ENCODE assay signal across 30 cellular contexts in the genomic region with DNA sequence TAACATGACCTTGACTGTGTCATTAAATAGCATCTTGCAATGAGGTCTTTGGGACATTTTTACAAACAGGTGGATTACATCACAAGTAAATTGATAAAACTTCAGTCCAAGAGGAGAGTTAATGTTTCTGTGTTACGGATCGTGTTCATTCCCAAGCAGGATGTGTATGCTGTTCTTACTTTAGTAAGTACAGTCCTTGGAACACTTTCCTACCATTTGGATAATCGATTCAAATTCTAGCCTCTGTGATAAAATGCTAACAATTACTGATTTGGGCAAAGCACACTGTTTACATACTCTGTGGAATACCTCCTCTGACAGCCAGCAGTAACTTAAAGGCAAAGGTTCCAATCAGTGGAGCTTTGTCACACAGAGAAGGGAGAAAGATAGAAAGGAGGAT.
"Had no signal": no experiment of that assay in that cellular context is flagged by ENCODE, and none has a peak within 500 bp of the region (broad histone marks: within the 10 kb centered on the region; RNA-seq: fewer than 3 reads in every experiment).

No MANE protein-coding gene starts in this region.

- H3K4me1 Mint-ChIP-seq: activated B cell treated with CpG ODN at 0.5 μM for 24 hours; activated T-helper 17 cell treated with anti-CD3 and anti-CD28 coated beads, Interleukin-2, amount 50 U/mL, for 72 hours; central memory CD8-positive, alpha-beta T cell; T-helper 17 cell had no signal

- H3K27ac Mint-ChIP-seq: activated B cell treated with CpG ODN at 0.5 μM for 24 hours; activated CD8-positive, alpha-beta T cell treated with anti-CD3 and anti-CD28 coated beads for 36 hours; activated naive CD8-positive, alpha-beta T cell; activated T-helper 17 cell treated with anti-CD3 and anti-CD28 coated beads, Interleukin-2, amount 50 U/mL, for 72 hours; dendritic cell treated with granulocyte-macrophage colony-stimulating factor and Interleukin-4, amounts not matched to agents 40 ng/mL and 50 ng/mL, for 4 days; endodermal cell; T-helper 17 cell; T-helper 2 cell treated with Interferon-gamma antibody and Interleukin-4, amounts not matched to agents 5 μg/mL and 100 μg/mL, for 36 hours had no signal

- H3K36me3 Mint-ChIP-seq: activated naive CD8-positive, alpha-beta T cell had no signal

- H3K4me3 Mint-ChIP-seq: activated B cell treated with CpG ODN at 0.5 μM for 24 hours; activated CD8-positive, alpha-beta T cell treated with anti-CD3 and anti-CD28 coated beads for 36 hours; activated naive CD8-positive, alpha-beta T cell; activated T-cell treated with anti-CD3 and anti-CD28 coated beads, Interleukin-2, amount 50 U/mL, for 4 hours; activated T-helper 17 cell treated with anti-CD3 and anti-CD28 coated beads, Interleukin-2, amount 50 U/mL, for 72 hours; central memory CD8-positive, alpha-beta T cell; dendritic cell treated with granulocyte-macrophage colony-stimulating factor and Interleukin-4, amounts not matched to agents 40 ng/mL and 50 ng/mL, for 4 days; endodermal cell; T-helper 17 cell; T-helper 2 cell treated with Interferon-gamma antibody and Interleukin-4, amounts not matched to agents 5 μg/mL and 100 μg/mL, for 36 hours had no signal

- H3K27ac ChIP-seq: breast epithelium, coronary artery, dorsolateral prefrontal cortex, WERI-Rb-1 had no signal

- H3K4me1 ChIP-seq: breast epithelium had no signal

- H3K9me3 ChIP-seq: breast epithelium had no signal

- ATAC-seq: activated CD4-positive, CD25-positive, alpha-beta regulatory T cell treated with anti-CD3 and anti-CD28 coated beads, Interleukin-2, amount 50 U/mL, for 24 hours; activated CD8-positive, alpha-beta T cell treated with anti-CD3 and anti-CD28 coated beads for 36 hours; activated T-cell treated with anti-CD3 and anti-CD28 coated beads, Interleukin-2, amount 50 U/mL, for 4 hours; activated T-helper 17 cell treated with anti-CD3 and anti-CD28 coated beads, Interleukin-2, amount 50 U/mL, for 72 hours; esophagus mucosa; T-helper 17 cell had no signal

- H3K4me3 ChIP-seq: breast epithelium, coronary artery, dorsolateral prefrontal cortex had no signal

- H3K9me3 Mint-ChIP-seq: activated B cell treated with CpG ODN at 0.5 μM for 24 hours; activated CD8-positive, alpha-beta T cell treated with anti-CD3 and anti-CD28 coated beads for 36 hours; activated T-cell treated with anti-CD3 and anti-CD28 coated beads, Interleukin-2, amount 50 U/mL, for 4 hours; activated T-helper 17 cell treated with anti-CD3 and anti-CD28 coated beads, Interleukin-2, amount 50 U/mL, for 72 hours; endodermal cell; T-helper 2 cell treated with Interferon-gamma antibody and Interleukin-4, amounts not matched to agents 5 μg/mL and 100 μg/mL, for 36 hours had no signal

- H3K36me3 ChIP-seq: breast epithelium, WERI-Rb-1 had no signal

- H3K27me3 ChIP-seq: dorsolateral prefrontal cortex had no signal

- DNase-seq: activated B cell treated with CpG ODN at 0.5 μM for 24 hours; activated CD4-positive, alpha-beta T cell treated with anti-CD3 and anti-CD28 coated beads for 48 hours; activated CD4-positive, alpha-beta T cell treated with anti-CD3 and anti-CD28 coated beads, Interleukin-2, amount 50 U/mL, for 1 hour; activated CD4-positive, alpha-beta T cell treated with anti-CD3 and anti-CD28 coated beads, Interleukin-2, amount 50 U/mL, for 48 hours; activated CD8-positive, alpha-beta memory T cell treated with anti-CD3 and anti-CD28 coated beads for 24 hours; activated CD8-positive, alpha-beta T cell treated with anti-CD3 and anti-CD28 coated beads for 36 hours; activated effector memory CD4-positive, alpha-beta T cell treated with Interleukin-2 at 50 U/mL for 16 hours; activated gamma-delta T cell treated with Interleukin-2 at 50 U/mL for 16 hours; activated naive CD4-positive, alpha-beta T cell treated with anti-CD3 and anti-CD28 coated beads, Interleukin-2, amount 50 U/mL, for 16 hours; activated naive CD4-positive, alpha-beta T cell treated with Interleukin-2 at 50 U/mL for 16 hours; activated T-cell treated with anti-CD3 and anti-CD28 coated beads, Interleukin-2, amount 50 U/mL, for 4 hours; amniotic stem cell; anterior cingulate cortex; dorsolateral prefrontal cortex; effector memory CD4-positive, alpha-beta T cell; endodermal cell; foreskin fibroblast; head of caudate nucleus; T-helper 17 cell; T1000; WERI-Rb-1 had no signal

- H3K27me3 Mint-ChIP-seq: activated B cell treated with CpG ODN at 0.5 μM for 24 hours; activated CD8-positive, alpha-beta T cell treated with anti-CD3 and anti-CD28 coated beads for 36 hours; activated naive CD8-positive, alpha-beta T cell; activated T-helper 17 cell treated with anti-CD3 and anti-CD28 coated beads, Interleukin-2, amount 50 U/mL, for 72 hours; central memory CD8-positive, alpha-beta T cell; dendritic cell treated with granulocyte-macrophage colony-stimulating factor and Interleukin-4, amounts not matched to agents 40 ng/mL and 50 ng/mL, for 4 days; T-helper 17 cell had no signal
